Comparison of ENCODE assay signal across 1 cellular context in the genomic region with DNA sequence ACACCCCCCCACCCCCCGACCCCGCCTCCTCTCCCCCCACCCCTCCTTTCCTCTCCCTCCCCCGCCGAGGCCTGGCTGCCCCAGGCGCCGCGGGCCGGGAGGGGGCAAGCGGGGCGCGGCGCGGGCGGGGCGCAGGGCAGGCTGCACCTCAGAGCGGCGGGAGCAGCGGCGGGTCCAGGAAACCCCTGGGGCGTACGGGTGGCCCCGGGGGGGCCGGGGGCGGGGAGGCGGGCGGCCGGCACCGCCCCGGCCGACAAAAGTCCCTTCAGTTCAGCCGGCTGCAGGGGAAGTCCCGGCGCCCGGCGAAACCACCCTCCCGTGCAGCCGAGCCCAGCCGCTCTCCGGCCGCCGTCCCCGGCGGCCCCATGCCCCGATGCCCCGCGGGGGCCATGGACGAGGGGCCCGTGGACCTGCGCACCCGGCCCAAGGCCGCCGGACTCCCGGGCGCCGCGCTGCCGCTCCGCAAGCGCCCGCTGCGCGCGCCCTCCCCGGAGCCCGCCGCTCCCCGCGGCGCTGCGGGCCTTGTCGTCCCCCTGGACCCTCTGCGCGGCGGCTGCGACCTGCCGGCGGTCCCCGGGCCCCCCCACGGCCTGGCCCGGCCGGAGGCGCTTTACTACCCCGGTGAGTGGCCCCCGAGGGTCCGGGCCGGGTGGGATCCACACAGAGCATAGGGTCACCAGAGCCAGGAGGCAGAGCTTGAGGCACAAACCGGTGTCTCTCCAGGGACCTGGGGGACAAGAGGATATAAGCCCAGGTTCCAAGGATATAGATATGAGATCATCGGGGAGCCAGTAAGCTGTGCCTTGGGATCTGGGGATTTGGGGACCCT.
TF ChIP-seq lines count a peak whose summit lies in the region.

A gene with protein sequence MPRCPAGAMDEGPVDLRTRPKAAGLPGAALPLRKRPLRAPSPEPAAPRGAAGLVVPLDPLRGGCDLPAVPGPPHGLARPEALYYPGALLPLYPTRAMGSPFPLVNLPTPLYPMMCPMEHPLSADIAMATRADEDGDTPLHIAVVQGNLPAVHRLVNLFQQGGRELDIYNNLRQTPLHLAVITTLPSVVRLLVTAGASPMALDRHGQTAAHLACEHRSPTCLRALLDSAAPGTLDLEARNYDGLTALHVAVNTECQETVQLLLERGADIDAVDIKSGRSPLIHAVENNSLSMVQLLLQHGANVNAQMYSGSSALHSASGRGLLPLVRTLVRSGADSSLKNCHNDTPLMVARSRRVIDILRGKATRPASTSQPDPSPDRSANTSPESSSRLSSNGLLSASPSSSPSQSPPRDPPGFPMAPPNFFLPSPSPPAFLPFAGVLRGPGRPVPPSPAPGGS (plus strand): TSS at position 283 of the 829 bp plus-strand sequence. CDS start 83 bp downstream, at position 366.

TF ChIP-seq in GM12878, 131 proteins besides CTCF, POLR2A, EP300 and RAD21 (continued from another document and continues in another):
- TF ChIP-seq LARP7 (IDR thresholded peaks at IDR 0.05) (peak; percentile 88), POU2F2 (IDR thresholded peaks at IDR 0.05; ENCODE audit: borderline replicate concordance, low read depth, low read length) (peak; percentile 18; the same call in 1 of the 3 replicates), BRCA1 (IDR thresholded peaks at IDR 0.05; ENCODE audit: low read depth, low read length) (no peak), BHLHE40 (IDR thresholded peaks at IDR 0.05; ENCODE audit: borderline replicate concordance in 1 of 2, low read depth in 2 of 2, low read length in 1 of 2) (peak; percentile 69 to 92; a peak in 3 of 4 replicates), HCFC1 (IDR thresholded peaks at IDR 0.05; ENCODE audit: low read length) (no peak), HDAC2 (IDR thresholded peaks at IDR 0.05) (no peak), YY1 (IDR thresholded peaks at IDR 0.05; ENCODE audit: low read depth, low read length) (peak; percentile 70), ZBED1 (IDR thresholded peaks at IDR 0.05; ENCODE audit: borderline replicate concordance) (no peak), STAT1 (conservative IDR thresholded peaks at IDR 0.05) (no peak), SIN3A (IDR thresholded peaks at IDR 0.05; ENCODE audit: low read depth, low read length) (no peak), POLR2AphosphoS5 (IDR thresholded peaks at IDR 0.05; ENCODE audit: low read length) (peak; percentile 41; the same call in 1 of the 2 replicates), NR2C1 (IDR thresholded peaks at IDR 0.05) (0 out of 2 replicates have a peak, but pooled peaks have one; percentile 15), KAT2A (conservative IDR thresholded peaks at IDR 0.05; ENCODE audit: control insufficient read depth, low read depth, low read length) (no peak), SRF (IDR thresholded peaks at IDR 0.05; ENCODE audit: low read depth in 2 of 2, low read length in 2 of 2) (no peak), KLF5 (IDR thresholded peaks at IDR 0.05; ENCODE audit: partially characterized antibody) (no peak), CREB1 (IDR thresholded peaks at IDR 0.05; ENCODE audit: low read depth) (no peak), MYC (IDR thresholded peaks at IDR 0.05; ENCODE audit: insufficient read depth, insufficient read length, insufficient replicate concordance, low read length, severe bottlenecking) (no peak), EGR1 (IDR thresholded peaks at IDR 0.05; ENCODE audit: borderline replicate concordance in 1 of 2, low read depth in 2 of 2, low read length in 2 of 2) (peak in 1 of 2 experiments; percentile 46; a peak in 2 of 3 replicates), ZSCAN29 (IDR thresholded peaks at IDR 0.05) (no peak), SMARCA5 (IDR thresholded peaks at IDR 0.05) (0 out of 2 replicates have a peak, but pooled peaks have one; percentile 70), IKZF2 (IDR thresholded peaks at IDR 0.05) (no peak), RUNX3 (IDR thresholded peaks at IDR 0.05; ENCODE audit: low read length) (no peak), IKZF1 (conservative IDR thresholded peaks at IDR 0.05) (peak; percentile 62), NFXL1 (IDR thresholded peaks at IDR 0.05; ENCODE audit: borderline replicate concordance) (no peak), POLR2AphosphoS2 (IDR thresholded peaks at IDR 0.05; ENCODE audit: low read depth, low read length) (0 out of 2 replicates have a peak, but pooled peaks have one; percentile 12), TBL1XR1 (IDR thresholded peaks at IDR 0.05; ENCODE audit: low read depth, low read length) (no peak)
- TF ChIP-seq, protein P1, sequence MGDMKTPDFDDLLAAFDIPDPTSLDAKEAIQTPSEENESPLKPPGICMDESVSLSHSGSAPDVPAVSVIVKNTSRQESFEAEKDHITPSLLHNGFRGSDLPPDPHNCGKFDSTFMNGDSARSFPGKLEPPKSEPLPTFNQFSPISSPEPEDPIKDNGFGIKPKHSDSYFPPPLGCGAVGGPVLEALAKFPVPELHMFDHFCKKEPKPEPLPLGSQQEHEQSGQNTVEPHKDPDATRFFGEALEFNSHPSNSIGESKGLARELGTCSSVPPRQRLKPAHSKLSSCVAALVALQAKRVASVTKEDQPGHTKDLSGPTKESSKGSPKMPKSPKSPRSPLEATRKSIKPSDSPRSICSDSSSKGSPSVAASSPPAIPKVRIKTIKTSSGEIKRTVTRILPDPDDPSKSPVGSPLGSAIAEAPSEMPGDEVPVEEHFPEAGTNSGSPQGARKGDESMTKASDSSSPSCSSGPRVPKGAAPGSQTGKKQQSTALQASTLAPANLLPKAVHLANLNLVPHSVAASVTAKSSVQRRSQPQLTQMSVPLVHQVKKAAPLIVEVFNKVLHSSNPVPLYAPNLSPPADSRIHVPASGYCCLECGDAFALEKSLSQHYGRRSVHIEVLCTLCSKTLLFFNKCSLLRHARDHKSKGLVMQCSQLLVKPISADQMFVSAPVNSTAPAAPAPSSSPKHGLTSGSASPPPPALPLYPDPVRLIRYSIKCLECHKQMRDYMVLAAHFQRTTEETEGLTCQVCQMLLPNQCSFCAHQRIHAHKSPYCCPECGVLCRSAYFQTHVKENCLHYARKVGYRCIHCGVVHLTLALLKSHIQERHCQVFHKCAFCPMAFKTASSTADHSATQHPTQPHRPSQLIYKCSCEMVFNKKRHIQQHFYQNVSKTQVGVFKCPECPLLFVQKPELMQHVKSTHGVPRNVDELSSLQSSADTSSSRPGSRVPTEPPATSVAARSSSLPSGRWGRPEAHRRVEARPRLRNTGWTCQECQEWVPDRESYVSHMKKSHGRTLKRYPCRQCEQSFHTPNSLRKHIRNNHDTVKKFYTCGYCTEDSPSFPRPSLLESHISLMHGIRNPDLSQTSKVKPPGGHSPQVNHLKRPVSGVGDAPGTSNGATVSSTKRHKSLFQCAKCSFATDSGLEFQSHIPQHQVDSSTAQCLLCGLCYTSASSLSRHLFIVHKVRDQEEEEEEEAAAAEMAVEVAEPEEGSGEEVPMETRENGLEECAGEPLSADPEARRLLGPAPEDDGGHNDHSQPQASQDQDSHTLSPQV (IDR thresholded peaks at IDR 0.05), result no peak
- TF ChIP-seq, protein P2, sequence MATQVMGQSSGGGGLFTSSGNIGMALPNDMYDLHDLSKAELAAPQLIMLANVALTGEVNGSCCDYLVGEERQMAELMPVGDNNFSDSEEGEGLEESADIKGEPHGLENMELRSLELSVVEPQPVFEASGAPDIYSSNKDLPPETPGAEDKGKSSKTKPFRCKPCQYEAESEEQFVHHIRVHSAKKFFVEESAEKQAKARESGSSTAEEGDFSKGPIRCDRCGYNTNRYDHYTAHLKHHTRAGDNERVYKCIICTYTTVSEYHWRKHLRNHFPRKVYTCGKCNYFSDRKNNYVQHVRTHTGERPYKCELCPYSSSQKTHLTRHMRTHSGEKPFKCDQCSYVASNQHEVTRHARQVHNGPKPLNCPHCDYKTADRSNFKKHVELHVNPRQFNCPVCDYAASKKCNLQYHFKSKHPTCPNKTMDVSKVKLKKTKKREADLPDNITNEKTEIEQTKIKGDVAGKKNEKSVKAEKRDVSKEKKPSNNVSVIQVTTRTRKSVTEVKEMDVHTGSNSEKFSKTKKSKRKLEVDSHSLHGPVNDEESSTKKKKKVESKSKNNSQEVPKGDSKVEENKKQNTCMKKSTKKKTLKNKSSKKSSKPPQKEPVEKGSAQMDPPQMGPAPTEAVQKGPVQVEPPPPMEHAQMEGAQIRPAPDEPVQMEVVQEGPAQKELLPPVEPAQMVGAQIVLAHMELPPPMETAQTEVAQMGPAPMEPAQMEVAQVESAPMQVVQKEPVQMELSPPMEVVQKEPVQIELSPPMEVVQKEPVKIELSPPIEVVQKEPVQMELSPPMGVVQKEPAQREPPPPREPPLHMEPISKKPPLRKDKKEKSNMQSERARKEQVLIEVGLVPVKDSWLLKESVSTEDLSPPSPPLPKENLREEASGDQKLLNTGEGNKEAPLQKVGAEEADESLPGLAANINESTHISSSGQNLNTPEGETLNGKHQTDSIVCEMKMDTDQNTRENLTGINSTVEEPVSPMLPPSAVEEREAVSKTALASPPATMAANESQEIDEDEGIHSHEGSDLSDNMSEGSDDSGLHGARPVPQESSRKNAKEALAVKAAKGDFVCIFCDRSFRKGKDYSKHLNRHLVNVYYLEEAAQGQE (IDR thresholded peaks at IDR 0.05; ENCODE audit: low read depth, low read length), result no peak
- TF ChIP-seq, protein P3, sequence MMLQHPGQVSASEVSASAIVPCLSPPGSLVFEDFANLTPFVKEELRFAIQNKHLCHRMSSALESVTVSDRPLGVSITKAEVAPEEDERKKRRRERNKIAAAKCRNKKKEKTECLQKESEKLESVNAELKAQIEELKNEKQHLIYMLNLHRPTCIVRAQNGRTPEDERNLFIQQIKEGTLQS (IDR thresholded peaks at IDR 0.05; ENCODE audit: borderline replicate concordance, extremely low read depth, low read depth, low read length), result no peak
- TF ChIP-seq, protein P4, sequence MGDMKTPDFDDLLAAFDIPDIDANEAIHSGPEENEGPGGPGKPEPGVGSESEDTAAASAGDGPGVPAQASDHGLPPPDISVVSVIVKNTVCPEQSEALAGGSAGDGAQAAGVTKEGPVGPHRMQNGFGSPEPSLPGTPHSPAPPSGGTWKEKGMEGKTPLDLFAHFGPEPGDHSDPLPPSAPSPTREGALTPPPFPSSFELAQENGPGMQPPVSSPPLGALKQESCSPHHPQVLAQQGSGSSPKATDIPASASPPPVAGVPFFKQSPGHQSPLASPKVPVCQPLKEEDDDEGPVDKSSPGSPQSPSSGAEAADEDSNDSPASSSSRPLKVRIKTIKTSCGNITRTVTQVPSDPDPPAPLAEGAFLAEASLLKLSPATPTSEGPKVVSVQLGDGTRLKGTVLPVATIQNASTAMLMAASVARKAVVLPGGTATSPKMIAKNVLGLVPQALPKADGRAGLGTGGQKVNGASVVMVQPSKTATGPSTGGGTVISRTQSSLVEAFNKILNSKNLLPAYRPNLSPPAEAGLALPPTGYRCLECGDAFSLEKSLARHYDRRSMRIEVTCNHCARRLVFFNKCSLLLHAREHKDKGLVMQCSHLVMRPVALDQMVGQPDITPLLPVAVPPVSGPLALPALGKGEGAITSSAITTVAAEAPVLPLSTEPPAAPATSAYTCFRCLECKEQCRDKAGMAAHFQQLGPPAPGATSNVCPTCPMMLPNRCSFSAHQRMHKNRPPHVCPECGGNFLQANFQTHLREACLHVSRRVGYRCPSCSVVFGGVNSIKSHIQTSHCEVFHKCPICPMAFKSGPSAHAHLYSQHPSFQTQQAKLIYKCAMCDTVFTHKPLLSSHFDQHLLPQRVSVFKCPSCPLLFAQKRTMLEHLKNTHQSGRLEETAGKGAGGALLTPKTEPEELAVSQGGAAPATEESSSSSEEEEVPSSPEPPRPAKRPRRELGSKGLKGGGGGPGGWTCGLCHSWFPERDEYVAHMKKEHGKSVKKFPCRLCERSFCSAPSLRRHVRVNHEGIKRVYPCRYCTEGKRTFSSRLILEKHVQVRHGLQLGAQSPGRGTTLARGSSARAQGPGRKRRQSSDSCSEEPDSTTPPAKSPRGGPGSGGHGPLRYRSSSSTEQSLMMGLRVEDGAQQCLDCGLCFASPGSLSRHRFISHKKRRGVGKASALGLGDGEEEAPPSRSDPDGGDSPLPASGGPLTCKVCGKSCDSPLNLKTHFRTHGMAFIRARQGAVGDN (IDR thresholded peaks at IDR 0.05), result 0 out of 2 replicates have a peak, but pooled peaks have one; percentile 49
- TF ChIP-seq, protein P5, sequence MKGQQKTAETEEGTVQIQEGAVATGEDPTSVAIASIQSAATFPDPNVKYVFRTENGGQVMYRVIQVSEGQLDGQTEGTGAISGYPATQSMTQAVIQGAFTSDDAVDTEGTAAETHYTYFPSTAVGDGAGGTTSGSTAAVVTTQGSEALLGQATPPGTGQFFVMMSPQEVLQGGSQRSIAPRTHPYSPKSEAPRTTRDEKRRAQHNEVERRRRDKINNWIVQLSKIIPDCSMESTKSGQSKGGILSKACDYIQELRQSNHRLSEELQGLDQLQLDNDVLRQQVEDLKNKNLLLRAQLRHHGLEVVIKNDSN (IDR thresholded peaks at IDR 0.05; ENCODE audit: borderline replicate concordance, extremely low read length, insufficient read depth, low read depth, low read length), result no peak
- TF ChIP-seq, protein P6, sequence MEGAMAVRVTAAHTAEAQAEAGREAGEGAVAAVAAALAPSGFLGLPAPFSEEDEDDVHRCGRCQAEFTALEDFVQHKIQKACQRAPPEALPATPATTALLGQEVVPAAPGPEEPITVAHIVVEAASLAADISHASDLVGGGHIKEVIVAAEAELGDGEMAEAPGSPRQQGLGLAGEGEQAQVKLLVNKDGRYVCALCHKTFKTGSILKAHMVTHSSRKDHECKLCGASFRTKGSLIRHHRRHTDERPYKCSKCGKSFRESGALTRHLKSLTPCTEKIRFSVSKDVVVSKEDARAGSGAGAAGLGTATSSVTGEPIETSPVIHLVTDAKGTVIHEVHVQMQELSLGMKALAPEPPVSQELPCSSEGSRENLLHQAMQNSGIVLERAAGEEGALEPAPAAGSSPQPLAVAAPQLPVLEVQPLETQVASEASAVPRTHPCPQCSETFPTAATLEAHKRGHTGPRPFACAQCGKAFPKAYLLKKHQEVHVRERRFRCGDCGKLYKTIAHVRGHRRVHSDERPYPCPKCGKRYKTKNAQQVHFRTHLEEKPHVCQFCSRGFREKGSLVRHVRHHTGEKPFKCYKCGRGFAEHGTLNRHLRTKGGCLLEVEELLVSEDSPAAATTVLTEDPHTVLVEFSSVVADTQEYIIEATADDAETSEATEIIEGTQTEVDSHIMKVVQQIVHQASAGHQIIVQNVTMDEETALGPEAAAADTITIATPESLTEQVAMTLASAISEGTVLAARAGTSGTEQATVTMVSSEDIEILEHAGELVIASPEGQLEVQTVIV (IDR thresholded peaks at IDR 0.05; ENCODE audit: borderline replicate concordance, partially characterized antibody), result no peak
- TF ChIP-seq, protein P7, sequence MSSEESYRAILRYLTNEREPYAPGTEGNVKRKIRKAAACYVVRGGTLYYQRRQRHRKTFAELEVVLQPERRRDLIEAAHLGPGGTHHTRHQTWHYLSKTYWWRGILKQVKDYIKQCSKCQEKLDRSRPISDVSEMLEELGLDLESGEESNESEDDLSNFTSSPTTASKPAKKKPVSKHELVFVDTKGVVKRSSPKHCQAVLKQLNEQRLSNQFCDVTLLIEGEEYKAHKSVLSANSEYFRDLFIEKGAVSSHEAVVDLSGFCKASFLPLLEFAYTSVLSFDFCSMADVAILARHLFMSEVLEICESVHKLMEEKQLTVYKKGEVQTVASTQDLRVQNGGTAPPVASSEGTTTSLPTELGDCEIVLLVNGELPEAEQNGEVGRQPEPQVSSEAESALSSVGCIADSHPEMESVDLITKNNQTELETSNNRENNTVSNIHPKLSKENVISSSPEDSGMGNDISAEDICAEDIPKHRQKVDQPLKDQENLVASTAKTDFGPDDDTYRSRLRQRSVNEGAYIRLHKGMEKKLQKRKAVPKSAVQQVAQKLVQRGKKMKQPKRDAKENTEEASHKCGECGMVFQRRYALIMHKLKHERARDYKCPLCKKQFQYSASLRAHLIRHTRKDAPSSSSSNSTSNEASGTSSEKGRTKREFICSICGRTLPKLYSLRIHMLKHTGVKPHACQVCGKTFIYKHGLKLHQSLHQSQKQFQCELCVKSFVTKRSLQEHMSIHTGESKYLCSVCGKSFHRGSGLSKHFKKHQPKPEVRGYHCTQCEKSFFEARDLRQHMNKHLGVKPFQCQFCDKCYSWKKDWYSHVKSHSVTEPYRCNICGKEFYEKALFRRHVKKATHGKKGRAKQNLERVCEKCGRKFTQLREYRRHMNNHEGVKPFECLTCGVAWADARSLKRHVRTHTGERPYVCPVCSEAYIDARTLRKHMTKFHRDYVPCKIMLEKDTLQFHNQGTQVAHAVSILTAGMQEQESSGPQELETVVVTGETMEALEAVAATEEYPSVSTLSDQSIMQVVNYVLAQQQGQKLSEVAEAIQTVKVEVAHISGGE (CRISPR knock-in tag; IDR thresholded peaks at IDR 0.05), result no peak
